8 cellular contexts compared by ENCODE assay signal in genomic region chr19:45092747-45093678, GRCh38. TPM values are rescaled to one million over a fixed set of nuclear protein-coding genes. Genes with fewer than 3 reads are reported as not detected.
DNase-seq lines count a peak whose midpoint lies in the region; ATAC-seq and TF ChIP-seq lines count a peak whose summit lies in the region.

Gene PPP1R37, plus strand, starts transcription at chr19:45093179. Its CDS starts 147 bp downstream, at chr19:45093326.

- peak within 1 kb of the TSS; percentile 100 for H3K27ac Mint-ChIP-seq in type B pancreatic cell

- ATAC-seq in HG02798 (IDR thresholded peaks at IDR 0.05; ENCODE audit: poor library complexity, unreplicated experiment) (peak; percentile 69), heart right ventricle (peak; percentile 89 to 96 (median 92))

- intact Hi-C loops in T-helper 1 cell treated with Interleukin-12 subunit alpha and Interleukin-12 subunit beta and Interleukin-4 antibody, amounts not matched to agents 30 ng/mL and 1 ng/mL, for 36 hours (cut with micrococcal nuclease): loop anchor here (1.0 to 5.0 kb wide), 10 partner anchors 34 to 489 kb away; partner anchors contain the start of genes CLASRP, MARK4, NECTIN2 and OPA3
- intact Hi-C loops in adrenal gland (cut with DNase I) (loop anchor here in 1 of 2 donors (5.0 kb wide), 1 partner anchor 34 kb away; no protein-coding TSS in a partner anchor), heart right ventricle (cut with DNase I) (loop anchor here in 3 of 10 donors (2.0 to 10.0 kb wide), 3 partner anchors 44 to 92 kb away; partner anchors contain the start of genes BLOC1S3 (in 2 of the 3) and TRAPPC6A (in 2 of the 3)), posterior cingulate gyrus (cut with DNase I) (loop anchor here (5.0 kb wide), 1 partner anchor 159 kb away; the partner anchor contains the start of gene MARK4)

- H3K4me3 Mint-ChIP-seq in type B pancreatic cell: peak within 1 kb of the TSS; percentile 95

- WGBS in adrenal gland, 4 donors: 0% methylated on average over 35 to 103 of the region's 103 CpGs
- WGBS in heart right ventricle, 2 donors: 0% methylated on average over 102 to 103 of the region's 103 CpGs

- H3K9me3 ChIP-seq in adrenal gland (replicated peaks in 1 of 3): no peaks in the 10 kb centered on the region
- no peaks in the 10 kb centered on the region for H3K9me3 ChIP-seq in heart right ventricle

- H3K36me3 Mint-ChIP-seq in type B pancreatic cell: no peaks in the 10 kb centered on the region

- H3K27ac ChIP-seq in adrenal gland (peak within 1 kb of the TSS; percentile 78 to 99 (median 92)), heart right ventricle (peak within 1 kb of the TSS; percentile 23 to 97 (median 88))

- peak; percentile 61 to 89 for TF ChIP-seq POLR2A in adrenal gland (IDR thresholded peaks at IDR 0.05)

- no peaks in the 10 kb centered on the region for H3K9me3 Mint-ChIP-seq in type B pancreatic cell

- H3K27me3 ChIP-seq in adrenal gland (no peaks in the 10 kb centered on the region), heart right ventricle (no peaks in the 10 kb centered on the region)

- H3K4me3 ChIP-seq in GM12864 (ENCODE audit: low read depth, low read length) (peak within 1 kb of the TSS; percentile 67), adrenal gland (peak within 1 kb of the TSS; percentile 46 to 97 (median 85)), heart right ventricle (peak within 1 kb of the TSS; percentile 77 to 99 (median 92))

- TF ChIP-seq CTCF in GM12864 (IDR thresholded peaks at IDR 0.05; ENCODE audit: low read depth, low read length, missing control alignments) (peak; percentile 41), adrenal gland (IDR thresholded peaks at IDR 0.05) (peak in 5 of 6 experiments; percentile 16 to 53 (median 42)), heart right ventricle (IDR thresholded peaks at IDR 0.05) (peak in 8 of 9 donors; percentile 15 to 57 (median 40)), type B pancreatic cell (conservative IDR thresholded peaks at IDR 0.05) (peak; percentile 69)

- H3K27me3 Mint-ChIP-seq in type B pancreatic cell: no peaks in the 10 kb centered on the region

- peak; percentile 94 for DNase-seq in GM12864 (ENCODE audit: low read depth)
- DNase-seq in NCI-H1694 (lab: John Stamatoyannopoulos, UW): peak; percentile 93
- peak; percentile 94 to 98 (median 96) for DNase-seq in adrenal gland
- peak; percentile 93 to 95 for DNase-seq in heart right ventricle
- peak; percentile 86 to 99 (median 92) for DNase-seq in posterior cingulate gyrus
- peak; percentile 94 for DNase-seq in type B pancreatic cell (ENCODE audit: extremely low spot score, unreplicated experiment)

- peaks cover 0 to 6% of the 10 kb centered on the region in 2 donors for H3K36me3 ChIP-seq in adrenal gland (replicated peaks in 1 of 2)
- H3K36me3 ChIP-seq in heart right ventricle: peaks cover 0 to 27% (median 3%) of the 10 kb centered on the region in 9 donors

- H3K4me1 ChIP-seq in adrenal gland (replicated peaks in 1 of 2): peaks cover 35 to 54% of the 10 kb centered on the region in 2 donors
- H3K4me1 ChIP-seq in heart right ventricle: peaks cover 14 to 66% (median 52%) of the 10 kb centered on the region in 9 donors

- H3K4me1 Mint-ChIP-seq in type B pancreatic cell (ENCODE audit: unreplicated experiment): peaks cover 52% of the 10 kb centered on the region

RNA-seq across cellular contexts. Expression of gene PPP1R37, which starts in this region (rescaled TPM):
- total RNA-seq in T-helper 1 cell treated with Interleukin-12 subunit alpha and Interleukin-12 subunit beta and Interleukin-4 antibody, amounts not matched to agents 30 ng/mL and 1 ng/mL, for 36 hours: 19.2 and 21.5 TPM in 2 replicates
- total RNA-seq in adrenal gland: 10 to 100 TPM; 39.6 to 86.7 (median 55.7) TPM
- 100 to 1,000 TPM in 1 of 3 donors, 10 to 100 TPM in 2; 16.4 to 244 (median 45.4) TPM for polyA plus RNA-seq in adrenal gland
- total RNA-seq in heart right ventricle: 10 to 100 TPM; 12.5 to 19.2 (median 15.8) TPM
- 10 to 100 TPM; 20.9 to 38.3 TPM for polyA plus RNA-seq in heart right ventricle
- 44.7 and 63.7 TPM in 2 replicates for total RNA-seq in type B pancreatic cell (ENCODE audit: low replicate concordance)

Comparison
In these comparisons a context has a peak if more than half of its experiments do, and no peak if none do; other contexts are left out.
1. Peak in every context shown above with its lines: DNase-seq, ATAC-seq, H3K4me3 ChIP-seq and H3K27ac ChIP-seq.